Comparison of ENCODE assay signal across 1 cellular context in the genomic region with DNA sequence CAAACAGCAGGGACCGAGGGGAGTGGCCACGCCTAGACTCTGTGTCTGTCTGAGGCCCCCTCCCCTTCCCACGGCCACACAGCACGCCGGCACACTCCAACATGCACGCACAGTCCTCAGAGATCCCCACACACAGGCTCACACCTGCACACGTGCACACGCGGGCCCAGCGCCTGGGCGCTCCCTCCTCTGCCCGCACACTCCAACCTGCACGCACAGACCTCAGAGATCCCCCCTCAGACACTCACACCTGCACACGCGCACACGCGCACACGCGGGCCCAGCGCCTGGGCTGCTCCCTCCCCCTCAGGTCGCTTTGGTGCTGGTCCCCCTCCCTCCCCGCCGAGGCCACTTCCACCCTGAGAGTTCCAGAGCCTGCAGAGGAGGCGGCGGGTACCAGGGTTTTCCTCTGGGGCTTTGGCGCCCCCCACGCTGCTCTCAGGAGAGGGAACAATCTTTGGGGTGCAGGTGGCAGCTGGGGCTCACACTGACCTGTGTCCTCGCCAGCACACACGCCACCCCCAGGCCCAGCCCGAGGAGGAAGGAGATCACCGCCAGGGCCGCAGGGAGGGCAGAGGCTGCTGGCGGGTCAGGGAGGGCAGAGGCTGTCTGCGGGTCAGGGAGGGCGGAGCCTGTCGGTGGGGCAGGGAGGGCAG.
A peak's percentile ranks its signal among the peaks of the same experiment; 100 is the strongest.
TF ChIP-seq lines count a peak whose summit lies in the region.

No MANE protein-coding gene starts in this region.

TF ChIP-seq in H1, 55 proteins besides CTCF, POLR2A, EP300 and RAD21:
- TF ChIP-seq KDM1A (IDR thresholded peaks at IDR 0.05; ENCODE audit: borderline replicate concordance, low read length) (peak; percentile 51; the same call in 1 of the 2 replicates), POU5F1 (IDR thresholded peaks at IDR 0.05; ENCODE audit: low read depth, low read length) (no peak), CHD1 (IDR thresholded peaks at IDR 0.05; ENCODE audit: low read depth, low read length) (no peak), RBBP5 (IDR thresholded peaks at IDR 0.05; ENCODE audit: borderline replicate concordance, low read depth, low read length) (0 out of 2 replicates have a peak, but pooled peaks have one; percentile 22), HDAC6 (IDR thresholded peaks at IDR 0.05; ENCODE audit: low read depth, low read length) (no peak), SAP30 (IDR thresholded peaks at IDR 0.05; ENCODE audit: insufficient read depth, insufficient replicate concordance, low read length) (no peak), KDM4A (IDR thresholded peaks at IDR 0.05; ENCODE audit: low read depth, low read length, severe bottlenecking) (no peak), SP2 (IDR thresholded peaks at IDR 0.05; ENCODE audit: low read length) (no peak)
- TF ChIP-seq, protein P1, sequence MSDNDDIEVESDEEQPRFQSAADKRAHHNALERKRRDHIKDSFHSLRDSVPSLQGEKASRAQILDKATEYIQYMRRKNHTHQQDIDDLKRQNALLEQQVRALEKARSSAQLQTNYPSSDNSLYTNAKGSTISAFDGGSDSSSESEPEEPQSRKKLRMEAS (IDR thresholded peaks at IDR 0.05): peak; percentile 34; the same call in 1 of the 2 replicates
